ENCODE assay signal across 27 cellular contexts in genomic region chr3:115498898-115499297, GRCh38.
"Had no signal": no experiment of that assay in that cellular context is flagged by ENCODE, and none has a peak within 500 bp of the region (broad histone marks: within the 10 kb centered on the region; RNA-seq: fewer than 3 reads in every experiment).

No MANE protein-coding gene starts in this region.

- H3K4me3 Mint-ChIP-seq: activated CD4-positive, alpha-beta T cell treated with anti-CD3 and anti-CD28 coated beads, Interleukin-2, amount 10 ng/mL, durations not matched to agents 7 days and 5 days; activated CD8-positive, alpha-beta memory T cell treated with anti-CD3 and anti-CD28 coated beads, Interleukin-2, amount 10 ng/mL, durations not matched to agents 7 days and 5 days; activated CD8-positive, alpha-beta T cell treated with anti-CD3 and anti-CD28 coated beads for 36 hours; activated naive CD8-positive, alpha-beta T cell treated with anti-CD3 and anti-CD28 coated beads, Interleukin-2, amount 50 U/mL, for 24 hours; activated T-helper 1 cell treated with anti-CD3 and anti-CD28 coated beads, Interleukin-12 subunit alpha, Interleukin-12 subunit beta, Interleukin-2, Interleukin-4 antibody, amounts not matched to agents 30 ng/mL and 10 ng/mL and 1 ng/mL, durations not matched to agents 14 hours and 24 hours and 36 hours; central memory CD8-positive, alpha-beta T cell; natural killer cell treated with Interleukin-12 subunit alpha and Interleukin-12 subunit beta and Interleukin-15 and Interleukin-18, amount 100 ng/mL, for 72 hours; T-cell; T-helper 2 cell treated with Interferon-gamma antibody and Interleukin-4, amounts not matched to agents 5 μg/mL and 100 μg/mL, for 36 hours had no signal

- H3K36me3 ChIP-seq: brain microvascular endothelial cell, colonic mucosa, left lung, neutrophil, sigmoid colon, thyroid gland had no signal

- H3K27me3 ChIP-seq: brain microvascular endothelial cell, colonic mucosa, left lung, neutrophil, sigmoid colon, thyroid gland had no signal

- H3K36me3 Mint-ChIP-seq: activated CD8-positive, alpha-beta memory T cell treated with anti-CD3 and anti-CD28 coated beads, Interleukin-2, amount 10 ng/mL, durations not matched to agents 7 days and 5 days; natural killer cell treated with Interleukin-12 subunit alpha and Interleukin-12 subunit beta and Interleukin-15 and Interleukin-18, amount 100 ng/mL, for 72 hours; T-cell had no signal

- DNase-seq: activated CD4-positive, alpha-beta T cell treated with anti-CD3 and anti-CD28 coated beads, Interleukin-2, amount 10 ng/mL, durations not matched to agents 7 days and 5 days; activated CD8-positive, alpha-beta memory T cell treated with anti-CD3 and anti-CD28 coated beads, Interleukin-2, amount 10 ng/mL, durations not matched to agents 7 days and 5 days; activated CD8-positive, alpha-beta T cell treated with anti-CD3 and anti-CD28 coated beads for 36 hours; activated gamma-delta T cell; activated naive CD4-positive, alpha-beta T cell treated with anti-CD3 and anti-CD28 coated beads, Interleukin-2, amount 50 U/mL, for 16 hours; activated naive CD8-positive, alpha-beta T cell treated with anti-CD3 and anti-CD28 coated beads, Interleukin-2, amount 50 U/mL, for 24 hours; activated T-cell treated with anti-CD3 and anti-CD28 coated beads for 4 hours; aorta; brain microvascular endothelial cell; colonic mucosa; left lung; mammary epithelial cell; midbrain; sigmoid colon; stimulated activated CD4-positive, alpha-beta T cell treated with anti-CD3 and anti-CD28 coated beads, Interleukin-4, amount 100 ng/mL, for 1 hour; stimulated activated naive CD4-positive, alpha-beta T cell treated with Interleukin-2 at 50 U/mL for 16 hours; T-cell; thyroid gland had no signal

- H3K4me1 Mint-ChIP-seq: activated CD4-positive, alpha-beta T cell treated with anti-CD3 and anti-CD28 coated beads, Interleukin-2, amount 10 ng/mL, durations not matched to agents 7 days and 5 days; activated CD8-positive, alpha-beta memory T cell treated with anti-CD3 and anti-CD28 coated beads, Interleukin-2, amount 10 ng/mL, durations not matched to agents 7 days and 5 days; activated naive CD8-positive, alpha-beta T cell treated with anti-CD3 and anti-CD28 coated beads, Interleukin-2, amount 50 U/mL, for 24 hours; central memory CD8-positive, alpha-beta T cell; T-cell had no signal

- H3K27ac ChIP-seq: brain microvascular endothelial cell, colonic mucosa, left lung, neutrophil, sigmoid colon, thyroid gland, VCaP had no signal

- H3K4me3 ChIP-seq: colonic mucosa, left lung, sigmoid colon, thyroid gland had no signal

- H3K9me3 Mint-ChIP-seq: activated CD4-positive, alpha-beta T cell treated with anti-CD3 and anti-CD28 coated beads, Interleukin-2, amount 10 ng/mL, durations not matched to agents 7 days and 5 days; activated CD8-positive, alpha-beta T cell treated with anti-CD3 and anti-CD28 coated beads for 36 hours; activated naive CD8-positive, alpha-beta T cell treated with anti-CD3 and anti-CD28 coated beads, Interleukin-2, amount 50 U/mL, for 24 hours; activated T-helper 1 cell treated with anti-CD3 and anti-CD28 coated beads, Interleukin-12 subunit alpha, Interleukin-12 subunit beta, Interleukin-2, Interleukin-4 antibody, amounts not matched to agents 30 ng/mL and 10 ng/mL and 1 ng/mL, durations not matched to agents 14 hours and 24 hours and 36 hours; central memory CD8-positive, alpha-beta T cell; natural killer cell treated with Interleukin-12 subunit alpha and Interleukin-12 subunit beta and Interleukin-15 and Interleukin-18, amount 100 ng/mL, for 72 hours; T-cell; T-helper 2 cell treated with Interferon-gamma antibody and Interleukin-4, amounts not matched to agents 5 μg/mL and 100 μg/mL, for 36 hours had no signal

- H3K9me3 ChIP-seq: colonic mucosa, neutrophil, sigmoid colon, thyroid gland had no signal

- H3K4me1 ChIP-seq: colonic mucosa, left lung, sigmoid colon, thyroid gland had no signal

- ATAC-seq: activated CD4-positive, CD25-positive, alpha-beta regulatory T cell treated with anti-CD3 and anti-CD28 coated beads, Interleukin-2, amount 50 U/mL, for 24 hours; activated CD8-positive, alpha-beta memory T cell treated with anti-CD3 and anti-CD28 coated beads, Interleukin-2, amount 10 ng/mL, durations not matched to agents 7 days and 5 days; activated CD8-positive, alpha-beta T cell treated with anti-CD3 and anti-CD28 coated beads for 36 hours; activated naive CD8-positive, alpha-beta T cell treated with anti-CD3 and anti-CD28 coated beads, Interleukin-2, amount 50 U/mL, for 24 hours; left lung; SK-N-SH treated with all-trans-retinoic acid at 6 μM for 48 hours; T-cell had no signal

- FAIRE-seq: keratinocyte had no signal
